23 cellular contexts compared by ENCODE assay signal in genomic region chr1:224607220-224608148, GRCh38. TPM values are rescaled to one million over a fixed set of nuclear protein-coding genes. Genes with fewer than 3 reads are reported as not detected.
"Had no signal": no experiment of that assay in that cellular context is flagged by ENCODE, and none has a peak within 500 bp of the region (broad histone marks: within the 10 kb centered on the region; RNA-seq: fewer than 3 reads in every experiment).

No MANE protein-coding gene starts in this region.

- H3K27ac Mint-ChIP-seq: activated CD4-positive, alpha-beta T cell treated with anti-CD3 and anti-CD28 coated beads for 36 hours; activated CD8-positive, alpha-beta T cell treated with anti-CD3 and anti-CD28 coated beads for 36 hours; activated naive CD4-positive, alpha-beta T cell treated with anti-CD3 and anti-CD28 coated beads, Interleukin-2, amount 50 U/mL, for 24 hours; T-cell had no signal

- H3K27me3 ChIP-seq: ascending aorta, body of pancreas, cardiac muscle cell had no signal

- H3K4me1 ChIP-seq: ascending aorta, body of pancreas had no signal

- H3K9me3 Mint-ChIP-seq: activated CD8-positive, alpha-beta T cell treated with anti-CD3 and anti-CD28 coated beads for 36 hours; activated naive CD4-positive, alpha-beta T cell treated with anti-CD3 and anti-CD28 coated beads, Interleukin-2, amount 50 U/mL, for 24 hours; T-cell had no signal

- H3K36me3 Mint-ChIP-seq: T-cell had no signal

- H3K27ac ChIP-seq: ascending aorta, body of pancreas, cardiac muscle cell, SK-N-MC, VCaP had no signal

- H3K36me3 ChIP-seq: ascending aorta, cardiac muscle cell had no signal

- H3K4me3 ChIP-seq: ascending aorta, body of pancreas, cardiac muscle cell, SK-N-MC had no signal

- H3K4me1 Mint-ChIP-seq: activated CD4-positive, alpha-beta T cell treated with anti-CD3 and anti-CD28 coated beads for 36 hours; activated naive CD4-positive, alpha-beta T cell treated with anti-CD3 and anti-CD28 coated beads, Interleukin-2, amount 50 U/mL, for 24 hours; T-cell had no signal

- H3K4me3 Mint-ChIP-seq: activated CD4-positive, alpha-beta T cell treated with anti-CD3 and anti-CD28 coated beads for 36 hours; activated CD8-positive, alpha-beta T cell treated with anti-CD3 and anti-CD28 coated beads for 36 hours; activated naive CD4-positive, alpha-beta T cell treated with anti-CD3 and anti-CD28 coated beads, Interleukin-2, amount 50 U/mL, for 24 hours; T-cell had no signal

- ATAC-seq: activated CD4-positive, alpha-beta T cell treated with anti-CD3 and anti-CD28 coated beads for 36 hours; activated CD8-positive, alpha-beta T cell treated with anti-CD3 and anti-CD28 coated beads for 36 hours; body of pancreas; Panc1; Right ventricle myocardium inferior; T-cell had no signal

- H3K9me3 ChIP-seq: ascending aorta, body of pancreas had no signal

- DNase-seq: activated CD4-positive, alpha-beta T cell treated with anti-CD3 and anti-CD28 coated beads for 36 hours; activated CD8-positive, alpha-beta memory T cell treated with anti-CD3 and anti-CD28 coated beads, Interleukin-2, amount 50 U/mL, for 4 hours; activated CD8-positive, alpha-beta T cell treated with anti-CD3 and anti-CD28 coated beads for 36 hours; activated naive CD4-positive, alpha-beta T cell; body of pancreas; NCI-H1092; NCI-H1417; NCI-H2029; NCI-H2107; NCI-H345; NCI-H510A; NCI-H526 treated with DMSO at 0.1 percent for 48 hours; NCI-H82; RPMI8226; T-cell; T-helper 2 cell had no signal

RNA-seq across cellular contexts. Expression of gene CNIH3, which starts 8.6 kb away (rescaled TPM):
- total RNA-seq: ascending aorta had no signal
